15 cellular contexts compared by ENCODE assay signal in the genomic region with DNA sequence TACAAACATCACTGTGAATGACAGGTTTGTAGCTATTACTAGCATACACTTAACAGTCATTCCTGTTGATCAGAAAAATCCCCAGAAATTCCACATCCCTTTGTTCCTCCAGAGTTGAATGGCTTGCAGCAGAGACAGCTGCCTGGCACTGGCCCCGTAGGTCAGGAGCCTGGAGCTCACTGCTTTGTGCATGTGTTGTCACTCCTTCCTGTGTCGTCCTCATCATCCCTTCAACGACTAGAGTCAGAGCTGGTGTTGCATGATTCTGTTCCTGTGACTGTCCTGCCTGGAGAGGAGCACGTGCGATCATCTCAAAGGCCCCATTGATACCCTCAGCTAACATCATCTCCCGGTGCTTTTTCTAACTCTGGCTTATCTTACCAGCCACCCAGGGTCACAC. TPM values are rescaled to one million over a fixed set of nuclear protein-coding genes. Genes with fewer than 3 reads are reported as not detected.
DNase-seq lines count a peak whose midpoint lies in the region.
"Had no signal": no experiment of that assay in that cellular context is flagged by ENCODE, and none has a peak within 500 bp of the region (broad histone marks: within the 10 kb centered on the region; RNA-seq: fewer than 3 reads in every experiment).

No MANE protein-coding gene starts in this region.

- H3K9me3 ChIP-seq in MG63 = peaks cover 7% of the 10 kb centered on the region
- H3K9me3 ChIP-seq: neutrophil, SK-N-SH had no signal

- in situ Hi-C loops in SK-MEL-5 (cut with HindIII; ENCODE audit: low pct_unique_long_range_greater_than_20kb, low sequenced_read_pairs) = no loop called here

- no peak overlapping the region for H3K4me3 ChIP-seq in MG63

- H3K36me3 ChIP-seq in MG63 = no peaks in the 10 kb centered on the region
- H3K36me3 ChIP-seq: neutrophil had no signal

- DNase-seq in COLO668 (lab: John Stamatoyannopoulos, UW; ENCODE audit: unreplicated experiment) (peak; percentile 22), SK-MEL-5 (ENCODE audit: low read depth, low spot score) (peak; percentile 93), foreskin melanocyte (peak; percentile 73), nucleus accumbens (lab: John Stamatoyannopoulos, UW) (peak in 41 of 56 donors; percentile 9 to 77 (median 40)), HT-29 (ENCODE audit: low spot score) (no peak), MG63 (no peak), A172 (ENCODE audit: low spot score) (no peak)
- DNase-seq in stimulated activated naive CD4-positive, alpha-beta T cell treated with Interleukin-2 at 50 U/mL for 16 hours (lab: John Stamatoyannopoulos, UW) = no peak
- DNase-seq: activated CD8-positive, alpha-beta memory T cell treated with anti-CD3 and anti-CD28 coated beads, Interleukin-2, amount 10 ng/mL, durations not matched to agents 7 days and 5 days; activated naive CD8-positive, alpha-beta T cell treated with anti-CD3 and anti-CD28 coated beads for 36 hours; Karpas-422; left colon; NCI-H1930; SK-N-SH had no signal

- H3K27me3 ChIP-seq in MG63 = no peaks in the 10 kb centered on the region
- H3K27me3 ChIP-seq: neutrophil had no signal

RNA-seq across cellular contexts. Expression of a gene that starts 58.3 kb away (rescaled TPM):
- total RNA-seq in SK-MEL-5 (2014; rRNA removed; shearing (Covaris generic)) = 28.6 and 30.0 TPM in 2 replicates
- polyA plus RNA-seq in SK-MEL-5 (2015; cell fraction: cytosol; rRNA removed) = 80.0 and 103 TPM in 2 replicates
- 27.7 and 30.2 TPM in 2 replicates for polyA plus RNA-seq in SK-MEL-5 (2015; cell fraction: nucleus; rRNA removed)
- total RNA-seq in HT-29 (2014; rRNA removed; shearing (Covaris generic)) = 1.1 and 3.3 TPM in 2 replicates
- total RNA-seq in MG63 (2014; rRNA removed; shearing (Covaris generic); ENCODE audit: low replicate concordance) = 1.6 and 1.8 TPM in 2 replicates
- total RNA-seq in A172 (2014; rRNA removed; shearing (Covaris generic)) = 10.7 and 14.6 TPM in 2 replicates
- total RNA-seq: activated CD8-positive, alpha-beta memory T cell treated with anti-CD3 and anti-CD28 coated beads, Interleukin-2, amount 10 ng/mL, durations not matched to agents 7 days and 5 days had no signal

Comparison
In these comparisons a context has a peak if more than half of its experiments do, and no peak if none do; other contexts are left out.
1. DNase-seq: peak in COLO668 (single experiment), SK-MEL-5 (single experiment), foreskin melanocyte (single experiment) and nucleus accumbens (41 of 56); none in stimulated activated naive CD4-positive, alpha-beta T cell treated with Interleukin-2 at 50 U/mL for 16 hours (single experiment), HT-29 (single experiment), MG63 (single experiment) and A172 (single experiment).